ENCODE assay signal across 20 cellular contexts in the genomic region with DNA sequence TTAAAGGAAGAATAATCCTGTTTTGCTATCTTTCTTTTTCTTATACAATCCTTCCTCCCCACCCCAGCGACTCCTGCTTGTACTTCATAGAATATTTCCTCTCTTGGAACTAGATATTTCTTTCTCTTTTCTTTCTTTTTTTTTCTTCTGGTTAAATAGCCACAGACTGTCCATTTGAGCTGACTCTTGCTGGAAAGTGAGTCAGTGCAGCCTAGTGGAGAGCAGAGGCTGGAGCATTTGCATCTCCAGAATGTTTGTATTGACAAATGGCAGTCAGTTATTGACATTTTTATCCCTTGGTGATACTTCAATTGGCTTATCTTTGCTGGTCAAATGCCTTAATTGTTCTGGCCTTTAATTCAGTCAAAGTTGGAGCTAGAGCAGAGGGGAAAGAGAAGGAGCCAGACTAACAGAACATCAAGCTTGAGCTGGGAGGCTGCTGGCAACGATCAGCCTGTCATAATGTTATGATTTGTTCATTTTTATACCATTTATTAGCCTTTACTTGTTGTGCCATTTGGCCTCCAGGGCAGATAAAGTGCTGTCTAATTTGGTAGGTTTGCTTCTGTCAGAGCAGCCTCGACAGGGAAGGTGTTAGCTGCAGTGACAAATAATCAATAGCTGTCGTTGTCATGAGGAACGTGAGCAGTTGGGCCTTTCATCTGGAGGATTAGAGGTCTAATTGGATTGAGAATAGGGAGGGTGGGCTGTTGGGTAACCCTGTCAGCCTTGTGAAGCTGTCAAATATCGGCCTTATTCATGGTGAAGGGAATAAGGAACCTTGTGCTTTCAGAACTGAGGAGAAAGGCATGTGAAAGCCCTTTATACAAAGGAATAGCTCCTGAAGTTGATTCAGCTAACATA.
DNase-seq lines count a peak whose midpoint lies in the region; ATAC-seq and TF ChIP-seq lines count a peak whose summit lies in the region.
"Had no signal": no experiment of that assay in that cellular context is flagged by ENCODE, and none has a peak within 500 bp of the region (broad histone marks: within the 10 kb centered on the region; RNA-seq: fewer than 3 reads in every experiment).

No MANE protein-coding gene starts in this region.

- H3K4me3 ChIP-seq in AG09309 (ENCODE audit: control insufficient read depth, low read depth, low read length) (no peak overlapping the region), choroid plexus epithelial cell (ENCODE audit: low read depth, low read length) (no peak overlapping the region)
- H3K4me3 ChIP-seq: adrenal gland, left ventricle myocardium inferior, ovary had no signal

- DNase-seq in AG09309 (ENCODE audit: low read depth) (no peak), NCI-H82 treated with DMSO at 0.1 percent for 48 hours (lab: John Stamatoyannopoulos, UW; ENCODE audit: unreplicated experiment) (peak; percentile 95), choroid plexus epithelial cell (ENCODE audit: low read depth) (peak; percentile 58), kidney tubule cell (ENCODE audit: low spot score) (peak; percentile 2), epidermal melanocyte (ENCODE audit: insufficient read length, low spot score) (no peak), HPDE6-E6E7 (ENCODE audit: extremely low spot score) (no peak)
- DNase-seq: CD8-positive, alpha-beta memory T cell; cerebellar nuclear complex; effector CD8-positive, alpha-beta T cell; left ventricle myocardium inferior; NCI-H1092 treated with DMSO at 0.1 percent for 48 hours; NCI-H2081 treated with DMSO at 0.1 percent for 48 hours; NCI-H526 treated with DMSO at 0.1 percent for 48 hours; ovary; SHP77 treated with DMSO at 0.1 percent for 48 hours; stimulated activated CD4-positive, alpha-beta T cell treated with anti-CD3 and anti-CD28 coated beads, Interleukin-2, amount 100 ng/mL, for 24 hours; T-helper 17 cell had no signal

- ATAC-seq in HG02970 (IDR thresholded peaks at IDR 0.05; ENCODE audit: low FRiP score, unreplicated experiment) (no peak), HG03432 (IDR thresholded peaks at IDR 0.05; ENCODE audit: unreplicated experiment) (no peak)
- ATAC-seq: T-helper 17 cell had no signal

- TF ChIP-seq CTCF in AG09309 (IDR thresholded peaks at IDR 0.05; ENCODE audit: control insufficient read depth, insufficient read depth, low read depth, low read length, missing control alignments) (peak; percentile 28), choroid plexus epithelial cell (conservative IDR thresholded peaks at IDR 0.05; ENCODE audit: low read depth, low read length) (peak; percentile 61)

Comparison
In these comparisons a context has a peak if more than half of its experiments do, and no peak if none do; other contexts are left out.
1. DNase-seq: peak in NCI-H82 treated with DMSO at 0.1 percent for 48 hours (single experiment), choroid plexus epithelial cell (single experiment) and kidney tubule cell (single experiment); none in AG09309 (single experiment), epidermal melanocyte (single experiment) and HPDE6-E6E7 (single experiment).